8 cellular contexts compared by ENCODE assay signal in genomic region chr10:31758495-31758894, GRCh38.
DNase-seq lines count a peak whose midpoint lies in the region; ATAC-seq and TF ChIP-seq lines count a peak whose summit lies in the region.

No MANE protein-coding gene starts in this region.

- ATAC-seq in right cardiac atrium (no peak), GM18517 (IDR thresholded peaks at IDR 0.05; ENCODE audit: unreplicated experiment) (no peak), PC-3 (no peak)
- ATAC-seq in stimulated activated memory B cell treated with anti-CD40 and anti-IgM and Interleukin-4, amounts not matched to agents 10 μg/mL and 1 μg/mL and 100 μg/mL, for 72 hours = no peak

- no peaks in the 10 kb centered on the region for H3K36me3 ChIP-seq in PC-3 (ENCODE audit: low read depth, low read length)

- H3F3A ChIP-seq in PC-3 (ENCODE audit: low read length, unreplicated experiment) = peaks cover 4% of the 10 kb centered on the region

- WGBS in right cardiac atrium = 61% methylated on average over 5 of the region's 5 CpGs

- peak overlapping the region; percentile 30 for H3K4me3 Mint-ChIP-seq in T-helper 2 cell treated with Interferon-gamma antibody and Interleukin-4, amounts not matched to agents 5 μg/mL and 100 μg/mL, for 36 hours
- peak overlapping the region; percentile 39 for H3K4me3 Mint-ChIP-seq in activated T-helper 1 cell treated with anti-CD3 and anti-CD28 coated beads, Interleukin-12 subunit alpha, Interleukin-12 subunit beta, Interleukin-2, Interleukin-4 antibody, amounts not matched to agents 30 ng/mL and 10 ng/mL and 1 ng/mL, durations not matched to agents 14 hours and 24 hours and 36 hours
- no peak overlapping the region for H3K4me3 Mint-ChIP-seq in stimulated activated memory B cell treated with anti-CD40 and anti-IgM and Interleukin-4, amounts not matched to agents 10 μg/mL and 1 μg/mL and 100 μg/mL, for 72 hours

- H3K4me3 ChIP-seq in right cardiac atrium (ENCODE audit: low read length) = no peak overlapping the region
- H3K4me3 ChIP-seq in PC-3 (ENCODE audit: low read length) = no peak overlapping the region

- no peak for DNase-seq in T-helper 2 cell treated with Interferon-gamma antibody and Interleukin-4, amounts not matched to agents 5 μg/mL and 100 μg/mL, for 36 hours (ENCODE audit: low spot score)
- DNase-seq in T-helper 2 cell (no peak), right cardiac atrium (no peak), COLO668 (lab: John Stamatoyannopoulos, UW; ENCODE audit: unreplicated experiment) (no peak), PC-3 (no peak)
- no peak for DNase-seq in activated T-helper 1 cell treated with anti-CD3 and anti-CD28 coated beads, Interleukin-12 subunit alpha, Interleukin-12 subunit beta, Interleukin-2, Interleukin-4 antibody, amounts not matched to agents 30 ng/mL and 10 ng/mL and 1 ng/mL, durations not matched to agents 14 hours and 24 hours and 36 hours (ENCODE audit: low spot score)

- H2AFZ ChIP-seq in PC-3 (ENCODE audit: low read length) = no peak overlapping the region

- TF ChIP-seq CTCF in PC-3 (conservative IDR thresholded peaks at IDR 0.05; ENCODE audit: low read depth, low read length) = no peak

- BruUV-seq in PC-3 (replicated peaks; lab: Mats Ljungman, UMichigan) = no TSS peak

- H3K9me3 Mint-ChIP-seq in T-helper 2 cell treated with Interferon-gamma antibody and Interleukin-4, amounts not matched to agents 5 μg/mL and 100 μg/mL, for 36 hours = no peaks in the 10 kb centered on the region
- H3K9me3 Mint-ChIP-seq in activated T-helper 1 cell treated with anti-CD3 and anti-CD28 coated beads, Interleukin-12 subunit alpha, Interleukin-12 subunit beta, Interleukin-2, Interleukin-4 antibody, amounts not matched to agents 30 ng/mL and 10 ng/mL and 1 ng/mL, durations not matched to agents 14 hours and 24 hours and 36 hours = no peaks in the 10 kb centered on the region
- H3K9me3 Mint-ChIP-seq in stimulated activated memory B cell treated with anti-CD40 and anti-IgM and Interleukin-4, amounts not matched to agents 10 μg/mL and 1 μg/mL and 100 μg/mL, for 72 hours = no peaks in the 10 kb centered on the region

- intact Hi-C loops in activated T-helper 1 cell treated with anti-CD3 and anti-CD28 coated beads, Interleukin-12 subunit alpha, Interleukin-12 subunit beta, Interleukin-2, Interleukin-4 antibody, amounts not matched to agents 30 ng/mL and 10 ng/mL and 1 ng/mL, durations not matched to agents 14 hours and 24 hours and 36 hours (cut with micrococcal nuclease) = no loop called here
- intact Hi-C loops in right cardiac atrium (cut with DNase I) = loop anchor here in 1 of 4 donors (10.0 kb wide), 1 partner anchor 154 kb away; no protein-coding TSS in a partner anchor
- intact Hi-C loops in PC-3 (cut with micrococcal nuclease) = no loop called here

- POLR2A ChIA-PET in PC-3 (lab: Charles Lee; ENCODE audit: unreplicated experiment) = no interaction called here

- H3K27ac Mint-ChIP-seq in T-helper 2 cell treated with Interferon-gamma antibody and Interleukin-4, amounts not matched to agents 5 μg/mL and 100 μg/mL, for 36 hours = no peak overlapping the region
- no peak overlapping the region for H3K27ac Mint-ChIP-seq in activated T-helper 1 cell treated with anti-CD3 and anti-CD28 coated beads, Interleukin-12 subunit alpha, Interleukin-12 subunit beta, Interleukin-2, Interleukin-4 antibody, amounts not matched to agents 30 ng/mL and 10 ng/mL and 1 ng/mL, durations not matched to agents 14 hours and 24 hours and 36 hours
- H3K27ac Mint-ChIP-seq in stimulated activated memory B cell treated with anti-CD40 and anti-IgM and Interleukin-4, amounts not matched to agents 10 μg/mL and 1 μg/mL and 100 μg/mL, for 72 hours = peak overlapping the region; percentile 89

- H3K27me3 Mint-ChIP-seq in T-helper 2 cell treated with Interferon-gamma antibody and Interleukin-4, amounts not matched to agents 5 μg/mL and 100 μg/mL, for 36 hours (ENCODE audit: low read depth) = no peaks in the 10 kb centered on the region
- no peaks in the 10 kb centered on the region for H3K27me3 Mint-ChIP-seq in activated T-helper 1 cell treated with anti-CD3 and anti-CD28 coated beads, Interleukin-12 subunit alpha, Interleukin-12 subunit beta, Interleukin-2, Interleukin-4 antibody, amounts not matched to agents 30 ng/mL and 10 ng/mL and 1 ng/mL, durations not matched to agents 14 hours and 24 hours and 36 hours (ENCODE audit: insufficient read depth)
- no peaks in the 10 kb centered on the region for H3K27me3 Mint-ChIP-seq in stimulated activated memory B cell treated with anti-CD40 and anti-IgM and Interleukin-4, amounts not matched to agents 10 μg/mL and 1 μg/mL and 100 μg/mL, for 72 hours

- H3K9ac ChIP-seq in PC-3 (ENCODE audit: low read length) = no peak overlapping the region

- CTCF ChIA-PET in PC-3 (lab: Charles Lee) = no interaction called here

- H3K27ac ChIP-seq in right cardiac atrium (ENCODE audit: low read length) (peak overlapping the region; percentile 65), PC-3 (ENCODE audit: low read length) (no peak overlapping the region)

- no peaks in the 10 kb centered on the region for H3K9me2 ChIP-seq in PC-3 (replicated peaks; ENCODE audit: low read length)

- no peaks in the 10 kb centered on the region for H3K79me2 ChIP-seq in PC-3 (ENCODE audit: low read length)

- H3K9me3 ChIP-seq in right cardiac atrium (ENCODE audit: control insufficient read depth, low read length) = no peaks in the 10 kb centered on the region
- H3K9me3 ChIP-seq in PC-3 (ENCODE audit: low read length) = no peaks in the 10 kb centered on the region

- H4K20me1 ChIP-seq in PC-3 (ENCODE audit: low read length) = no peaks in the 10 kb centered on the region

- H3K4me1 Mint-ChIP-seq in T-helper 2 cell treated with Interferon-gamma antibody and Interleukin-4, amounts not matched to agents 5 μg/mL and 100 μg/mL, for 36 hours (ENCODE audit: low read depth) = peaks cover 13% of the 10 kb centered on the region
- H3K4me1 Mint-ChIP-seq in activated T-helper 1 cell treated with anti-CD3 and anti-CD28 coated beads, Interleukin-12 subunit alpha, Interleukin-12 subunit beta, Interleukin-2, Interleukin-4 antibody, amounts not matched to agents 30 ng/mL and 10 ng/mL and 1 ng/mL, durations not matched to agents 14 hours and 24 hours and 36 hours (ENCODE audit: low read depth) = peaks cover 28% of the 10 kb centered on the region
- peaks cover 26% of the 10 kb centered on the region for H3K4me1 Mint-ChIP-seq in stimulated activated memory B cell treated with anti-CD40 and anti-IgM and Interleukin-4, amounts not matched to agents 10 μg/mL and 1 μg/mL and 100 μg/mL, for 72 hours

- H3K4me1 ChIP-seq in right cardiac atrium (ENCODE audit: control insufficient read depth, insufficient read depth, low read length) (peaks cover 16% of the 10 kb centered on the region), PC-3 (ENCODE audit: insufficient read depth, low read length) (peaks cover 21% of the 10 kb centered on the region)

- H3K27me3 ChIP-seq in right cardiac atrium (ENCODE audit: control insufficient read depth, insufficient read depth) = no peaks in the 10 kb centered on the region
- no peaks in the 10 kb centered on the region for H3K27me3 ChIP-seq in PC-3 (ENCODE audit: low read length)

- no peak overlapping the region for H3K4me2 ChIP-seq in PC-3 (ENCODE audit: low read length)

- peaks cover 4% of the 10 kb centered on the region for H3K36me3 Mint-ChIP-seq in T-helper 2 cell treated with Interferon-gamma antibody and Interleukin-4, amounts not matched to agents 5 μg/mL and 100 μg/mL, for 36 hours (ENCODE audit: low read depth)
- H3K36me3 Mint-ChIP-seq in activated T-helper 1 cell treated with anti-CD3 and anti-CD28 coated beads, Interleukin-12 subunit alpha, Interleukin-12 subunit beta, Interleukin-2, Interleukin-4 antibody, amounts not matched to agents 30 ng/mL and 10 ng/mL and 1 ng/mL, durations not matched to agents 14 hours and 24 hours and 36 hours (ENCODE audit: low read depth) = no peaks in the 10 kb centered on the region
- no peaks in the 10 kb centered on the region for H3K36me3 Mint-ChIP-seq in stimulated activated memory B cell treated with anti-CD40 and anti-IgM and Interleukin-4, amounts not matched to agents 10 μg/mL and 1 μg/mL and 100 μg/mL, for 72 hours
